25 cellular contexts compared by ENCODE assay signal in the genomic region with DNA sequence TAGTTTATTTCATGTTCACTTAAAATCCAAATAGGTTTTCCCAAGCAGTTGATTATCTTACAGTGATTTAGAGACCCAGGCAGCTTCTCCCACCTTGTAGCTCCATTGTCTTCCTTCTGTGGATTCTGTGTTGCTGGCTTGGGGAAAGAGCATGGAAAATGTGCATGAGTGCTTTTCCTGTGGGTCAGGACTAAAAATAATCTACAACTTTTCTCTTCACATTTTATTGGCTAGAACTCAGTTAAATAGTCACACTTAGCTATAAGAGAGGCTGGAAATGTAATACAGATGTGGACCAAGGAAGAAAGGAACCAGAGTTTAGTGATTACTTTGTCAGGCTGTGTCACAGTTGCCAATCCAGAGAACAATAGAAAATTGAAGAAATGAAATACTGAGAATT.
"Had no signal": no experiment of that assay in that cellular context is flagged by ENCODE, and none has a peak within 500 bp of the region (broad histone marks: within the 10 kb centered on the region; RNA-seq: fewer than 3 reads in every experiment).

No MANE protein-coding gene starts in this region.

- H3K4me2 ChIP-seq: SK-N-SH had no signal

- H3K4me1 ChIP-seq: SJCRH30 had no signal

- DNase-seq: activated CD4-positive, alpha-beta T cell treated with anti-CD3 and anti-CD28 coated beads for 48 hours; activated CD4-positive, alpha-beta T cell treated with anti-CD3 and anti-CD28 coated beads, Interleukin-2, amount 50 U/mL, for 4 hours; activated CD4-positive, CD25-positive, alpha-beta regulatory T cell treated with anti-CD3 and anti-CD28 coated beads, Interleukin-2, amount 50 U/mL, for 72 hours; activated CD8-positive, alpha-beta memory T cell treated with anti-CD3 and anti-CD28 coated beads, Interleukin-2, amount 50 U/mL, for 48 hours; activated CD8-positive, alpha-beta T cell treated with anti-CD3 and anti-CD28 coated beads, Interleukin-2, amount 10 ng/mL, durations not matched to agents 7 days and 5 days; activated effector memory CD4-positive, alpha-beta T cell treated with Interleukin-2 at 50 U/mL for 16 hours; activated naive CD4-positive, alpha-beta T cell treated with Interleukin-2 at 50 U/mL for 16 hours; activated naive CD8-positive, alpha-beta T cell treated with anti-CD3 and anti-CD28 coated beads, Interleukin-2, amount 50 U/mL, for 24 hours; activated T-cell treated with anti-CD3 and anti-CD28 coated beads, Interleukin-2, amount 50 U/mL, for 24 hours; amniotic stem cell; NCI-H1092; NCI-H1694 treated with DMSO at 0.1 percent for 48 hours; NCI-H345; NCI-H510A; NCI-H526 treated with DMSO at 0.1 percent for 48 hours; NCI-H82; OCI-M1; Right ventricle myocardium superior; SJCRH30; SK-N-SH; T-helper 1 cell had no signal

- ATAC-seq: activated CD8-positive, alpha-beta T cell treated with anti-CD3 and anti-CD28 coated beads, Interleukin-2, amount 10 ng/mL, durations not matched to agents 7 days and 5 days; activated naive CD4-positive, alpha-beta T cell treated with anti-CD3 and anti-CD28 coated beads, Interleukin-2, amount 50 U/mL, for 72 hours; activated naive CD8-positive, alpha-beta T cell treated with anti-CD3 and anti-CD28 coated beads, Interleukin-2, amount 50 U/mL, for 24 hours; Panc1 had no signal

- H3K9ac ChIP-seq: SK-N-SH had no signal

- H3K4me3 ChIP-seq: SJCRH30 had no signal

- H3K9me3 ChIP-seq: SJCRH30, SK-N-SH had no signal

- H3K36me3 ChIP-seq: SJCRH30 had no signal

- H3K27ac ChIP-seq: RWPE1, SJCRH30 had no signal

- H3K27me3 ChIP-seq: SJCRH30 had no signal

- FAIRE-seq: astrocyte had no signal
